Comparison of ENCODE assay signal across 15 cellular contexts in genomic region chr11:112650568-112650967, GRCh38.
"Had no signal": no experiment of that assay in that cellular context is flagged by ENCODE, and none has a peak within 500 bp of the region (broad histone marks: within the 10 kb centered on the region; RNA-seq: fewer than 3 reads in every experiment).

No MANE protein-coding gene starts in this region.

- H3K27ac ChIP-seq: left lung, neural progenitor cell, prostate gland, sigmoid colon, tibial nerve, WERI-Rb-1 had no signal

- ATAC-seq: left lung; naive thymus-derived CD4-positive, alpha-beta T cell had no signal

- DNase-seq: activated CD4-positive, alpha-beta T cell treated with anti-CD3 and anti-CD28 coated beads for 1 hour; activated CD4-positive, alpha-beta T cell treated with anti-CD3 and anti-CD28 coated beads, Interleukin-2, amount 50 U/mL, for 4 hours; dermis blood vessel endothelial cell; glutamatergic neuron; kidney; left lung; naive thymus-derived CD4-positive, alpha-beta T cell; sigmoid colon; stimulated activated CD4-positive, alpha-beta T cell treated with anti-CD3 and anti-CD28 coated beads, Interleukin-1b, Interleukin-23, amount 100 ng/mL, for 48 hours; stimulated activated CD8-positive, alpha-beta memory T cell treated with anti-CD3 and anti-CD28 coated beads, Interleukin-4, amount 100 ng/mL, for 48 hours; stimulated activated naive CD4-positive, alpha-beta T cell treated with Interleukin-2 at 50 U/mL for 16 hours; WERI-Rb-1 had no signal
